22 cellular contexts compared by ENCODE assay signal in genomic region chr13:77274126-77274525, GRCh38. TPM values are rescaled to one million over a fixed set of nuclear protein-coding genes. Genes with fewer than 3 reads are reported as not detected.
DNase-seq lines count a peak whose midpoint lies in the region; ATAC-seq, FAIRE-seq and TF ChIP-seq lines count a peak whose summit lies in the region.
"Had no signal": no experiment of that assay in that cellular context is flagged by ENCODE, and none has a peak within 500 bp of the region (broad histone marks: within the 10 kb centered on the region; RNA-seq: fewer than 3 reads in every experiment).

No MANE protein-coding gene starts in this region.

- no peaks in the 10 kb centered on the region for H3K9me3 Mint-ChIP-seq in CD4-positive, alpha-beta T cell
- H3K9me3 Mint-ChIP-seq in activated B cell treated with CpG ODN at 0.5 μM for 24 hours (no peaks in the 10 kb centered on the region), endothelial cell (ENCODE audit: unreplicated experiment) (no peaks in the 10 kb centered on the region)
- H3K9me3 Mint-ChIP-seq: brain; CD4-positive, alpha-beta memory T cell had no signal

- WGBS in HepG2 (ENCODE audit: low lambda C conversion rate) = 92% methylated on average over 1 of the region's 1 CpG

- CTCF ChIA-PET in A673 (lab: Charles Lee) = no interaction called here
- CTCF ChIA-PET in CD4-positive, alpha-beta T cell (lab: Charles Lee) = no interaction called here
- CTCF ChIA-PET in activated B cell treated with CpG ODN at 0.5 μM for 24 hours (lab: Charles Lee) = interaction anchor here (1.2 to 4.1 kb wide), 6 partner anchors 51 to 204 kb away, joined by 3 to 38 read pairs (median 4); partner anchors contain the start of gene MYCBP2
- CTCF ChIA-PET in HepG2 (lab: Yijun Ruan, JAX; ENCODE audit: low intra/inter-chr PET ratio, low total read pairs) = no interaction called here

- H3K9me3 ChIP-seq in A673 (ENCODE audit: low read depth, low read length, poor library complexity, severe bottlenecking) (no peaks in the 10 kb centered on the region), HepG2 (ENCODE audit: low read length) (no peaks in the 10 kb centered on the region)
- no peaks in the 10 kb centered on the region for H3K9me3 ChIP-seq in CD4-positive, alpha-beta T cell (ENCODE audit: control insufficient read depth, low read length)
- H3K9me3 ChIP-seq: sigmoid colon, suprapubic skin had no signal

- no peak for ATAC-seq in CD4-positive, alpha-beta T cell (ENCODE audit: poor library complexity)
- ATAC-seq in activated B cell treated with CpG ODN at 0.5 μM for 24 hours (ENCODE audit: low read depth) = no peak
- no peak for ATAC-seq in HepG2
- no peak for ATAC-seq in GM18861 (IDR thresholded peaks at IDR 0.05; ENCODE audit: unreplicated experiment)

- no TSS peak for BruUV-seq in A673 (replicated peaks; lab: Mats Ljungman, UMichigan)
- BruUV-seq in HepG2 (replicated peaks; lab: Mats Ljungman, UMichigan) = no TSS peak

- H3K79me2 ChIP-seq in HepG2 (ENCODE audit: insufficient read depth, low read length) = no peaks in the 10 kb centered on the region

- no peak for FAIRE-seq in HepG2 (lab: Jason Lieb, UNC)
- FAIRE-seq: TTC549 had no signal

- H3K36me3 Mint-ChIP-seq in CD4-positive, alpha-beta T cell (ENCODE audit: low read depth) = peaks cover 82% of the 10 kb centered on the region
- H3K36me3 Mint-ChIP-seq in activated B cell treated with CpG ODN at 0.5 μM for 24 hours (ENCODE audit: low read depth) (peaks cover 72% of the 10 kb centered on the region), endothelial cell (ENCODE audit: low read depth, unreplicated experiment) (peaks cover 14% of the 10 kb centered on the region)

- no peak overlapping the region for H3K27ac ChIP-seq in A673 (ENCODE audit: low read depth, low read length, poor library complexity, severe bottlenecking)
- H3K27ac ChIP-seq in CD4-positive, alpha-beta T cell (ENCODE audit: low read depth, low read length) = no peak overlapping the region
- no peak overlapping the region for H3K27ac ChIP-seq in HepG2 (ENCODE audit: extremely low read length, insufficient read depth, low read length)
- H3K27ac ChIP-seq: coronary artery, sigmoid colon, suprapubic skin had no signal

- POLR2A ChIA-PET in A673 (lab: Charles Lee; ENCODE audit: low non-redundant PET) = no interaction called here
- POLR2A ChIA-PET in CD4-positive, alpha-beta T cell (lab: Charles Lee) = interaction anchor here (1.4 kb wide), 1 partner anchor 53 kb away, joined by 5 read pairs; the partner anchor contains the start of gene MYCBP2
- POLR2A ChIA-PET in activated B cell treated with CpG ODN at 0.5 μM for 24 hours (lab: Charles Lee) = no interaction called here
- POLR2A ChIA-PET in HepG2 (lab: Yijun Ruan, JAX) = no interaction called here

- DNase-seq in A673 (ENCODE audit: low spot score) = no peak
- no peak for DNase-seq in CD4-positive, alpha-beta T cell
- no peak for DNase-seq in activated B cell treated with CpG ODN at 0.5 μM for 24 hours
- no peak for DNase-seq in HepG2 (ENCODE audit: low spot score)
- no peak for DNase-seq in dedifferentiated amniotic fluid mesenchymal stem cell (ENCODE audit: extremely low spot score)
- DNase-seq in ecto neural progenitor cell (ENCODE audit: low spot score) = no peak
- no peak for DNase-seq in endothelial cell (ENCODE audit: low spot score)
- DNase-seq: activated CD4-positive, alpha-beta T cell treated with anti-CD3 and anti-CD28 coated beads for 4 hours; CD4-positive, alpha-beta memory T cell; GDM1; HCEC 1CT; KBM-7; MV-4-11; NCI-H748 treated with DMSO at 0.1 percent for 48 hours; posterior cingulate gyrus; SHP77 treated with DMSO at 0.1 percent for 48 hours; sigmoid colon had no signal

- no peaks in the 10 kb centered on the region for H3K27me3 Mint-ChIP-seq in CD4-positive, alpha-beta T cell
- H3K27me3 Mint-ChIP-seq in activated B cell treated with CpG ODN at 0.5 μM for 24 hours (no peaks in the 10 kb centered on the region), endothelial cell (ENCODE audit: unreplicated experiment) (no peaks in the 10 kb centered on the region)
- H3K27me3 Mint-ChIP-seq: brain; CD4-positive, alpha-beta memory T cell had no signal

- no peaks in the 10 kb centered on the region; the same call in 1 of the 2 replicates for H4K20me1 ChIP-seq in HepG2 (ENCODE audit: insufficient read depth, low read length)

- H3K4me3 ChIP-seq in A673 (ENCODE audit: low read depth, low read length, poor library complexity, severe bottlenecking) = no peak overlapping the region
- no peak overlapping the region for H3K4me3 ChIP-seq in HepG2 (replicated peaks in 1 of 3; ENCODE audit: insufficient read depth in 1 of 3, low read depth in 2 of 3, low read length in 3 of 3)
- H3K4me3 ChIP-seq: coronary artery, sigmoid colon, suprapubic skin had no signal

- H3K4me1 ChIP-seq in A673 (ENCODE audit: insufficient read depth, low read length, poor library complexity, severe bottlenecking) (no peaks in the 10 kb centered on the region), HepG2 (ENCODE audit: insufficient read depth, low read length) (no peaks in the 10 kb centered on the region)
- H3K4me1 ChIP-seq: sigmoid colon, suprapubic skin had no signal

- H3K4me3 Mint-ChIP-seq in CD4-positive, alpha-beta T cell = no peak overlapping the region
- H3K4me3 Mint-ChIP-seq in activated B cell treated with CpG ODN at 0.5 μM for 24 hours (no peak overlapping the region), endothelial cell (ENCODE audit: unreplicated experiment) (no peak overlapping the region)
- H3K4me3 Mint-ChIP-seq: brain; CD4-positive, alpha-beta memory T cell had no signal

- peaks cover 8% of the 10 kb centered on the region for H3K36me3 ChIP-seq in A673 (ENCODE audit: insufficient read depth, low read length, poor library complexity, severe bottlenecking)
- peaks cover 2 to 18% of the 10 kb centered on the region in 2 experiments; a peak in 4 of 5 replicates for H3K36me3 ChIP-seq in HepG2 (replicated peaks in 1 of 2; ENCODE audit: control insufficient read depth in 1 of 2, insufficient read depth in 2 of 2, low read length in 2 of 2)

- peaks cover 24% of the 10 kb centered on the region for H3K4me1 Mint-ChIP-seq in CD4-positive, alpha-beta T cell (ENCODE audit: low read depth)
- H3K4me1 Mint-ChIP-seq in activated B cell treated with CpG ODN at 0.5 μM for 24 hours (peaks cover 20% of the 10 kb centered on the region), endothelial cell (ENCODE audit: unreplicated experiment) (peaks cover 6% of the 10 kb centered on the region)
- H3K4me1 Mint-ChIP-seq: brain had no signal

- no peak overlapping the region for H3K4me2 ChIP-seq in HepG2 (ENCODE audit: low read depth, low read length)

- H3K27me3 ChIP-seq in A673 (replicated peaks; ENCODE audit: insufficient read depth, low read depth, low read length, poor library complexity) (no peaks in the 10 kb centered on the region), HepG2 (ENCODE audit: control insufficient read depth in 1 of 2, insufficient read depth in 2 of 2, low read length in 2 of 2) (no peaks in the 10 kb centered on the region)
- H3K27me3 ChIP-seq in CD4-positive, alpha-beta T cell (ENCODE audit: control insufficient read depth, insufficient read depth, low read length) = no peaks in the 10 kb centered on the region
- H3K27me3 ChIP-seq: sigmoid colon, suprapubic skin had no signal

- TF ChIP-seq RAD21 in HepG2 (CRISPR knock-in tag; IDR thresholded peaks at IDR 0.05) = no peak

- TF ChIP-seq POLR2A in HepG2 (IDR thresholded peaks at IDR 0.05; ENCODE audit: insufficient read depth in 1 of 2, low read depth in 2 of 2, low read length in 2 of 2) = no peak

- no peak for TF ChIP-seq EP300 in HepG2 (IDR thresholded peaks at IDR 0.05; ENCODE audit: low read depth in 2 of 2, low read length in 2 of 2)
- TF ChIP-seq EP300 in HepG2 (CRISPR knock-in tag; IDR thresholded peaks at IDR 0.05; ENCODE audit: borderline replicate concordance) = no peak

- intact Hi-C loops in A673 (cut with micrococcal nuclease; ENCODE audit: unreplicated experiment) (no loop called here), activated B cell treated with CpG ODN at 0.5 μM for 24 hours (cut with micrococcal nuclease) (loop anchor here (1.0 to 5.0 kb wide), 3 partner anchors 53 to 293 kb away; partner anchors contain the start of gene MYCBP2), HepG2 (cut with micrococcal nuclease; ENCODE audit: unreplicated experiment) (no loop called here)
- intact Hi-C loops in CD4-positive, alpha-beta T cell (cut with DNase I, micrococcal nuclease) = loop anchor here (1.0 to 5.0 kb wide), 2 partner anchors 203 to 204 kb away; no protein-coding TSS in a partner anchor

- no peak overlapping the region for H3K9ac ChIP-seq in HepG2 (ENCODE audit: insufficient read depth, low read depth, low read length)

- H3K27ac Mint-ChIP-seq in CD4-positive, alpha-beta T cell = peak overlapping the region; percentile 19
- peak overlapping the region; percentile 59 for H3K27ac Mint-ChIP-seq in activated B cell treated with CpG ODN at 0.5 μM for 24 hours
- no peak overlapping the region for H3K27ac Mint-ChIP-seq in endothelial cell (ENCODE audit: unreplicated experiment)

- no peak overlapping the region for H2AFZ ChIP-seq in HepG2 (ENCODE audit: low read length)

- TF ChIP-seq CTCF in A673 (conservative IDR thresholded peaks at IDR 0.05; ENCODE audit: low read depth, low read length) = 0 out of 2 replicates have a peak, but pooled peaks have one; percentile 8
- peak; percentile 18 for TF ChIP-seq CTCF in CD4-positive, alpha-beta T cell (IDR thresholded peaks at IDR 0.05)
- no peak for TF ChIP-seq CTCF in activated B cell treated with CpG ODN at 0.5 μM for 24 hours (IDR thresholded peaks at IDR 0.05)
- TF ChIP-seq CTCF in HepG2 (CRISPR knock-in tag; IDR thresholded peaks at IDR 0.05) = no peak
- no peak for TF ChIP-seq CTCF in endothelial cell (IDR thresholded peaks at IDR 0.05; ENCODE audit: unreplicated experiment)

- in situ Hi-C loops in HepG2 (cut with HindIII; ENCODE audit: extremely low pct_ligation_motif_present, low pct_unique_long_range_greater_than_20kb) = no loop called here

RNA-seq across cellular contexts. Expression of gene MYCBP2, which starts 52.8 kb away (rescaled TPM):
- total RNA-seq in A673 (2021) (55.5 and 57.8 TPM in 2 replicates), activated B cell treated with CpG ODN at 0.5 μM for 24 hours (310 and 314 TPM in 2 replicates), HepG2 (2016; rRNA removed; fragmentation: Illumina TruSeq; extraction: Trizol) (35.3 and 62.5 TPM in 2 replicates), endothelial cell (ENCODE audit: unreplicated experiment) (94.7 TPM)
- 100 to 1,000 TPM; 116 to 119 TPM for total RNA-seq in CD4-positive, alpha-beta T cell
- total RNA-seq in HepG2 (2016; cell fraction: cytosol; rRNA removed; fragmentation: Illumina TruSeq; extraction: Trizol; ENCODE audit: low read depth) = 7.1 and 7.5 TPM in 2 replicates
- 37.1 and 59.7 TPM in 2 replicates for total RNA-seq in HepG2 (2016; cell fraction: insoluble cytoplasmic fraction; rRNA removed; fragmentation: Illumina TruSeq; extraction: Trizol)
- total RNA-seq in HepG2 (2016; cell fraction: membrane; rRNA removed; fragmentation: Illumina TruSeq; extraction: Trizol) = 13.7 TPM in 2 replicates
- 62.5 and 65.0 TPM in 2 replicates for total RNA-seq in HepG2 (2016; cell fraction: nucleus; rRNA removed; fragmentation: Illumina TruSeq; extraction: Trizol)
- 14.4 and 16.3 TPM in 2 replicates for polyA plus RNA-seq in HepG2 (2011; rRNA removed)
- polyA plus RNA-seq in HepG2 (2011; cell fraction: cytosol; rRNA removed) = 11.8 and 16.0 TPM in 2 replicates
- 15.9 and 17.8 TPM in 2 replicates for polyA plus RNA-seq in HepG2 (2011; cell fraction: nucleus; rRNA removed)
- 20.3 and 20.9 TPM in 2 replicates for polyA plus RNA-seq in HepG2 (2012)
- polyA plus RNA-seq in HepG2 (2016; cell fraction: cytosol; fragmentation: Illumina TruSeq; extraction: Trizol; ENCODE audit: low read depth) = 1.5 and 1.7 TPM in 2 replicates
- polyA plus RNA-seq in HepG2 (2016; cell fraction: insoluble cytoplasmic fraction; fragmentation: Illumina TruSeq; extraction: Trizol; ENCODE audit: low read depth) = 37.4 and 41.6 TPM in 2 replicates
- polyA plus RNA-seq in HepG2 (2016; cell fraction: membrane; fragmentation: Illumina TruSeq; extraction: Trizol; ENCODE audit: low read depth) = 4.3 and 5.2 TPM in 2 replicates
- polyA plus RNA-seq in HepG2 (2016; cell fraction: nucleus; fragmentation: Illumina TruSeq; extraction: Trizol; ENCODE audit: insufficient read depth, low read depth) = 37.1 and 37.5 TPM in 2 replicates
- 21.8 and 47.6 TPM in 2 replicates for polyA minus RNA-seq in HepG2 (2011; rRNA and poly(A)+ RNA removed; ENCODE audit: low replicate concordance)
- 32.1 and 37.1 TPM in 2 replicates for polyA minus RNA-seq in HepG2 (2011; cell fraction: cytosol; rRNA and poly(A)+ RNA removed)
- 99.5 and 105 TPM in 2 replicates for polyA minus RNA-seq in HepG2 (2011; cell fraction: nucleus; rRNA and poly(A)+ RNA removed)

Comparison
In these comparisons a context has a peak if more than half of its experiments do, and no peak if none do; other contexts are left out.
1. CTCF ChIP-seq: peak in A673 (single experiment) and CD4-positive, alpha-beta T cell (single experiment); none in activated B cell treated with CpG ODN at 0.5 μM for 24 hours (single experiment), HepG2 (single experiment) and endothelial cell (single experiment).
2. intact Hi-C loops: an anchor here in CD4-positive, alpha-beta T cell (1.0 to 5.0 kb wide) and activated B cell treated with CpG ODN at 0.5 μM for 24 hours (1.0 to 5.0 kb wide); none called in A673 and HepG2.